Comparison of ENCODE assay signal across 9 cellular contexts in genomic region chr11:11998091-11998781, GRCh38. TPM values are rescaled to one million over a fixed set of nuclear protein-coding genes. Genes with fewer than 3 reads are reported as not detected.
DNase-seq lines count a peak whose midpoint lies in the region; ATAC-seq and TF ChIP-seq lines count a peak whose summit lies in the region.
"Had no signal": no experiment of that assay in that cellular context is flagged by ENCODE, and none has a peak within 500 bp of the region (broad histone marks: within the 10 kb centered on the region; RNA-seq: fewer than 3 reads in every experiment).

No MANE protein-coding gene starts in this region.

- H3K4me1 ChIP-seq in smooth muscle cell (ENCODE audit: low read depth), result peaks cover 5% of the 10 kb centered on the region

- H3K27ac ChIP-seq in smooth muscle cell (ENCODE audit: low read depth), result peak overlapping the region; percentile 54
- no peak overlapping the region for H3K27ac ChIP-seq in WERI-Rb-1

- H3F3A ChIP-seq in smooth muscle cell (ENCODE audit: low read depth), result peaks cover 5% of the 10 kb centered on the region

- TF ChIP-seq CTCF in smooth muscle cell (IDR thresholded peaks at IDR 0.05; ENCODE audit: borderline replicate concordance, insufficient read depth, poor library complexity, severe bottlenecking), result no peak
- no peak for TF ChIP-seq CTCF in WERI-Rb-1 (IDR thresholded peaks at IDR 0.05; ENCODE audit: low read depth, low read length)

- no peak for ATAC-seq in GM21515 (IDR thresholded peaks at IDR 0.05; ENCODE audit: unreplicated experiment)

- 48% methylated on average over 8 of the region's 8 CpGs for WGBS in smooth muscle cell (ENCODE audit: low lambda C conversion rate)

- H3K4me2 ChIP-seq in smooth muscle cell, result peak overlapping the region; percentile 79

- peak overlapping the region; percentile 53 for H3K9ac ChIP-seq in smooth muscle cell (ENCODE audit: low read depth)

- peak overlapping the region; percentile 26 for H3K4me3 ChIP-seq in smooth muscle cell
- no peak overlapping the region for H3K4me3 ChIP-seq in WERI-Rb-1 (ENCODE audit: low read depth, low read length)

- H2AFZ ChIP-seq in smooth muscle cell (ENCODE audit: low read depth), result peak overlapping the region; percentile 12

- no peaks in the 10 kb centered on the region for H3K79me2 ChIP-seq in smooth muscle cell (ENCODE audit: low read depth)

- peak; percentile 11 for DNase-seq in NOMO-1 treated with DMSO at 0.1 percent for 48 hours (lab: John Stamatoyannopoulos, UW; ENCODE audit: unreplicated experiment)
- no peak for DNase-seq in NOMO-1 treated with dmso at 0.1 percent for 144 hours (lab: John Stamatoyannopoulos, UW; ENCODE audit: unreplicated experiment)
- peak; percentile 91 for DNase-seq in RKO (ENCODE audit: low spot score)
- DNase-seq in ecto neural progenitor cell (ENCODE audit: low spot score), result peak; percentile 30
- DNase-seq in smooth muscle cell (lab: John Stamatoyannopoulos, UW; ENCODE audit: unreplicated experiment), result no peak
- no peak for DNase-seq in WERI-Rb-1
- no peak for DNase-seq in GDM1 (lab: John Stamatoyannopoulos, UW)
- DNase-seq: NCI-H524 treated with DMSO at 0.1 percent for 48 hours had no signal

- no peaks in the 10 kb centered on the region for H4K20me1 ChIP-seq in smooth muscle cell (ENCODE audit: low read depth)

- no peaks in the 10 kb centered on the region for H3K27me3 ChIP-seq in smooth muscle cell (ENCODE audit: low read depth)
- H3K27me3 ChIP-seq in WERI-Rb-1 (ENCODE audit: insufficient read depth, low read depth, severe bottlenecking), result no peaks in the 10 kb centered on the region

- H3K9me3 ChIP-seq in smooth muscle cell (replicated peaks; ENCODE audit: low read depth), result no peaks in the 10 kb centered on the region
- H3K9me3 ChIP-seq in WERI-Rb-1 (ENCODE audit: severe bottlenecking), result no peaks in the 10 kb centered on the region

- no peaks in the 10 kb centered on the region for H3K36me3 ChIP-seq in smooth muscle cell (ENCODE audit: low read depth)
- H3K36me3 ChIP-seq in WERI-Rb-1, result no peaks in the 10 kb centered on the region

RNA-seq across cellular contexts. Expression of gene DKK3, which starts 10.2 kb away (rescaled TPM):
- total RNA-seq in smooth muscle cell, result 112 and 113 TPM in 2 replicates
- polyA plus RNA-seq in smooth muscle cell, result 100 and 105 TPM in 2 replicates

Comparison
In these comparisons a context has a peak if more than half of its experiments do, and no peak if none do; other contexts are left out.
1. DNase-seq: peak in NOMO-1 treated with DMSO at 0.1 percent for 48 hours (single experiment), RKO (single experiment) and ecto neural progenitor cell (single experiment); none in NOMO-1 treated with dmso at 0.1 percent for 144 hours (single experiment), smooth muscle cell (single experiment), WERI-Rb-1 (single experiment) and GDM1 (single experiment).